ENCODE assay signal across 12 cellular contexts in genomic region chr18:24395049-24395780, GRCh38. TPM values are rescaled to one million over a fixed set of nuclear protein-coding genes. Genes with fewer than 3 reads are reported as not detected.
DNase-seq lines count a peak whose midpoint lies in the region; TF ChIP-seq lines count a peak whose summit lies in the region.
"Had no signal": no experiment of that assay in that cellular context is flagged by ENCODE, and none has a peak within 500 bp of the region (broad histone marks: within the 10 kb centered on the region; RNA-seq: fewer than 3 reads in every experiment).

No MANE protein-coding gene starts in this region.

- no peak for TF ChIP-seq CTCF in HFF-Myc (IDR thresholded peaks at IDR 0.05; ENCODE audit: low read depth, low read length, missing control alignments)
- TF ChIP-seq CTCF in endothelial cell (IDR thresholded peaks at IDR 0.05; ENCODE audit: unreplicated experiment): no peak
- TF ChIP-seq CTCF in transverse colon (IDR thresholded peaks at IDR 0.05): no peak

- H3K27ac Mint-ChIP-seq in endothelial cell (ENCODE audit: unreplicated experiment): no peak overlapping the region

- H3K27me3 ChIP-seq in transverse colon: no peaks in the 10 kb centered on the region
- H3K27me3 ChIP-seq: BE2C had no signal

- H3K4me1 ChIP-seq in transverse colon: peaks cover 0 to 15% (median 9%) of the 10 kb centered on the region in 4 donors
- H3K4me1 ChIP-seq: BE2C had no signal

- in situ Hi-C loops in ACHN (cut with HindIII; ENCODE audit: low pct_ligation_motif_present, low pct_unique_long_range_greater_than_20kb, low sequenced_read_pairs) (no loop called here), transverse colon (cut with MboI; ENCODE audit: low pct_ligation_motif_present in 1 of 4, low pct_unique_long_range_greater_than_20kb in 1 of 4, low sequenced_read_pairs in 3 of 4) (no loop called here)

- no peaks in the 10 kb centered on the region for H3K36me3 Mint-ChIP-seq in endothelial cell (ENCODE audit: low read depth, unreplicated experiment)

- H3K27ac ChIP-seq in transverse colon: no peak overlapping the region

- no peak overlapping the region for H3K4me3 Mint-ChIP-seq in endothelial cell (ENCODE audit: unreplicated experiment)

- WGBS in transverse colon (ENCODE audit: low coverage in 1 of 2), 2 donors: 79 to 83% methylated on average over 7 to 10 of the region's 10 CpGs

- no peak for TF ChIP-seq EP300 in transverse colon (IDR thresholded peaks at IDR 0.05; ENCODE audit: low read depth)

- H3K9me3 Mint-ChIP-seq in endothelial cell (ENCODE audit: unreplicated experiment): no peaks in the 10 kb centered on the region

- intact Hi-C loops in transverse colon (cut with DNase I; ENCODE audit: low total_unique reads): loop anchor here (5.0 kb wide), 2 partner anchors 123 to 957 kb away; partner anchors contain the start of gene ZNF521

- peaks cover 6% of the 10 kb centered on the region for H3K27me3 Mint-ChIP-seq in endothelial cell (ENCODE audit: unreplicated experiment)

- TF ChIP-seq POLR2A in transverse colon (IDR thresholded peaks at IDR 0.05): no peak

- peak; percentile 11 for DNase-seq in ACHN
- DNase-seq in HFF-Myc (ENCODE audit: extremely low read depth, low read depth): no peak
- DNase-seq in RPMI7951 (ENCODE audit: low read depth): peak; percentile 17
- DNase-seq in globus pallidus (ENCODE audit: low spot score): peak; percentile 7
- no peak for DNase-seq in NCI-H82 treated with DMSO at 0.1 percent for 48 hours (lab: John Stamatoyannopoulos, UW; ENCODE audit: unreplicated experiment)
- no peak for DNase-seq in endothelial cell (ENCODE audit: low spot score)
- no peak for DNase-seq in transverse colon
- DNase-seq in COLO829 (ENCODE audit: low spot score): no peak
- DNase-seq: activated gamma-delta T cell, BE2C, NCI-H1694, SHP77 had no signal

- no peaks in the 10 kb centered on the region for H3K9me3 ChIP-seq in transverse colon
- H3K9me3 ChIP-seq: BE2C had no signal

- no peaks in the 10 kb centered on the region for H3K36me3 ChIP-seq in transverse colon

- H3K4me1 Mint-ChIP-seq in endothelial cell (ENCODE audit: unreplicated experiment): peaks cover 7% of the 10 kb centered on the region

- peak overlapping the region; percentile 83 for H3K4me3 ChIP-seq in HFF-Myc (replicated peaks; ENCODE audit: low read depth, low read length)
- H3K4me3 ChIP-seq in transverse colon: no peak overlapping the region

RNA-seq across cellular contexts. Expression of gene OSBPL1A, which starts 2.4 kb away (rescaled TPM):
- total RNA-seq in RPMI7951 (2014; rRNA removed; shearing (Covaris generic)): 30.3 and 35.4 TPM in 2 replicates
- total RNA-seq in endothelial cell (ENCODE audit: unreplicated experiment): 16.4 TPM
- 10 to 100 TPM; 16.1 to 80.0 (median 61.4) TPM for total RNA-seq in transverse colon

RNA-seq across cellular contexts. Expression of gene IMPACT, which starts 31.3 kb away (rescaled TPM):
- total RNA-seq in RPMI7951 (2014; rRNA removed; shearing (Covaris generic)): 27.2 and 30.5 TPM in 2 replicates
- 35.4 TPM for total RNA-seq in endothelial cell (ENCODE audit: unreplicated experiment)
- 10 to 100 TPM; 12.4 to 18.0 (median 16.5) TPM for total RNA-seq in transverse colon

Comparison
In these comparisons a context has a peak if more than half of its experiments do, and no peak if none do; other contexts are left out.
1. DNase-seq: peak in ACHN (single experiment), RPMI7951 (single experiment) and globus pallidus (single experiment); none in HFF-Myc (single experiment), NCI-H82 treated with DMSO at 0.1 percent for 48 hours (single experiment), endothelial cell (single experiment), transverse colon (single experiment) and COLO829 (single experiment).